ENCODE assay signal across 8 cellular contexts in genomic region chr17:82105882-82106696, GRCh38. TPM values are rescaled to one million over a fixed set of nuclear protein-coding genes. Genes with fewer than 3 reads are reported as not detected.
DNase-seq lines count a peak whose midpoint lies in the region; ATAC-seq and TF ChIP-seq lines count a peak whose summit lies in the region.

No MANE protein-coding gene starts in this region.

- CTCF ChIA-PET in CD8-positive, alpha-beta memory T cell (lab: Charles Lee): interaction anchor here (1.0 to 3.0 kb wide), 9 partner anchors 14 to 147 kb away, joined by 3 to 16 read pairs (median 5); partner anchors contain the start of gene DCXR

- H3K27me3 Mint-ChIP-seq in CD8-positive, alpha-beta memory T cell: no peaks in the 10 kb centered on the region

- ATAC-seq in GM19351 (IDR thresholded peaks at IDR 0.05; ENCODE audit: unreplicated experiment): peak; percentile 87

- peaks cover 19 to 38% (median 31%) of the 10 kb centered on the region in 3 donors for H3K4me1 Mint-ChIP-seq in CD8-positive, alpha-beta memory T cell

- TF ChIP-seq POLR2A in Raji (IDR thresholded peaks at IDR 0.05; ENCODE audit: insufficient read depth, low read depth, low read length): peak; percentile 96

- H3K4me3 ChIP-seq in CD8-positive, alpha-beta memory T cell (ENCODE audit: low read length): peak overlapping the region; percentile 88
- peak overlapping the region; percentile 47 for H3K4me3 ChIP-seq in left ventricle myocardium inferior
- peak overlapping the region; percentile 6 to 29 (median 18) for H3K4me3 ChIP-seq in skin epidermis

- no peaks in the 10 kb centered on the region for H3K9me3 ChIP-seq in CD8-positive, alpha-beta memory T cell (ENCODE audit: low read length)
- H3K9me3 ChIP-seq in left ventricle myocardium inferior (replicated peaks): no peaks in the 10 kb centered on the region

- H3K36me3 Mint-ChIP-seq in CD8-positive, alpha-beta memory T cell: peaks cover 0 to 1% (median 0%) of the 10 kb centered on the region in 3 donors

- H3K27ac Mint-ChIP-seq in CD8-positive, alpha-beta memory T cell: peak overlapping the region; percentile 88 to 100 (median 96)

- no peaks in the 10 kb centered on the region for H3K9me3 Mint-ChIP-seq in CD8-positive, alpha-beta memory T cell

- H3K36me3 ChIP-seq in CD8-positive, alpha-beta memory T cell (ENCODE audit: insufficient read depth, low read length): no peaks in the 10 kb centered on the region
- no peaks in the 10 kb centered on the region for H3K36me3 ChIP-seq in left ventricle myocardium inferior

- peak overlapping the region; percentile 64 for H3K27ac ChIP-seq in CD8-positive, alpha-beta memory T cell (ENCODE audit: low read depth, low read length)
- peak overlapping the region; percentile 76 for H3K27ac ChIP-seq in left ventricle myocardium inferior (replicated peaks)
- H3K27ac ChIP-seq in skin epidermis: peak overlapping the region; percentile 34 to 97 (median 81)

- peak; percentile 36 to 70 (median 54) for DNase-seq in CD8-positive, alpha-beta memory T cell
- peak; percentile 42 for DNase-seq in HT1080 (ENCODE audit: low read depth)
- peak; percentile 48 for DNase-seq in activated gamma-delta T cell treated with anti-CD3 and anti-CD28 coated beads, Interleukin-2, amount 50 U/mL, for 16 hours (ENCODE audit: low read depth)
- no peak for DNase-seq in left ventricle myocardium inferior
- no peak for DNase-seq in GOT3 (lab: John Stamatoyannopoulos, UW)

- H3K4me3 Mint-ChIP-seq in CD8-positive, alpha-beta memory T cell: peak overlapping the region; percentile 86 to 96 (median 90)

- H3K4me1 ChIP-seq in CD8-positive, alpha-beta memory T cell (ENCODE audit: insufficient read depth, low read length): peaks cover 28% of the 10 kb centered on the region
- peaks cover 36% of the 10 kb centered on the region for H3K4me1 ChIP-seq in left ventricle myocardium inferior

- no peaks in the 10 kb centered on the region for H3K27me3 ChIP-seq in CD8-positive, alpha-beta memory T cell (ENCODE audit: insufficient read depth, low read length, poor library complexity, severe bottlenecking)
- no peaks in the 10 kb centered on the region for H3K27me3 ChIP-seq in left ventricle myocardium inferior (ENCODE audit: low read depth)

- intact Hi-C loops in left ventricle myocardium inferior (cut with micrococcal nuclease): no loop called here

- peak; percentile 26 for TF ChIP-seq CTCF in left ventricle myocardium inferior (IDR thresholded peaks at IDR 0.05; ENCODE audit: borderline replicate concordance)

- POLR2A ChIA-PET in CD8-positive, alpha-beta memory T cell (lab: Charles Lee): interaction anchor here (0.6 to 1.7 kb wide), 5 partner anchors 8 to 237 kb away, joined by 3 to 7 read pairs (median 3); partner anchors contain the start of genes DUS1L and FASN

RNA-seq across cellular contexts. Expression of gene FASN, which starts 8.1 kb away (rescaled TPM):
- total RNA-seq in CD8-positive, alpha-beta memory T cell: 100 to 1,000 TPM; 251 to 259 TPM
- polyA plus RNA-seq in CD8-positive, alpha-beta memory T cell: 2.7 TPM
- 140 and 151 TPM in 2 replicates for total RNA-seq in HT1080 (2014; rRNA removed; shearing (Covaris generic))
- polyA plus RNA-seq in HT1080 (2015; cell fraction: cytosol; rRNA removed): 91.3 and 96.4 TPM in 2 replicates
- polyA plus RNA-seq in HT1080 (2015; cell fraction: nucleus; rRNA removed): 312 and 328 TPM in 2 replicates
- 13.6 TPM for total RNA-seq in left ventricle myocardium inferior

RNA-seq across cellular contexts. Expression of gene DUS1L, which starts 40.5 kb away (rescaled TPM):
- total RNA-seq in CD8-positive, alpha-beta memory T cell: 100 to 1,000 TPM; 206 to 210 TPM
- polyA plus RNA-seq in CD8-positive, alpha-beta memory T cell: 142 TPM
- 114 and 122 TPM in 2 replicates for total RNA-seq in HT1080 (2014; rRNA removed; shearing (Covaris generic))
- polyA plus RNA-seq in HT1080 (2015; cell fraction: cytosol; rRNA removed): 61.4 and 72.0 TPM in 2 replicates
- polyA plus RNA-seq in HT1080 (2015; cell fraction: nucleus; rRNA removed): 280 and 295 TPM in 2 replicates
- 64.6 TPM for total RNA-seq in left ventricle myocardium inferior

RNA-seq across cellular contexts. Expression of gene GPS1, which starts 54.4 kb away (rescaled TPM):
- 100 to 1,000 TPM; 122 to 125 TPM for total RNA-seq in CD8-positive, alpha-beta memory T cell
- polyA plus RNA-seq in CD8-positive, alpha-beta memory T cell: 151 TPM
- 240 and 272 TPM in 2 replicates for total RNA-seq in HT1080 (2014; rRNA removed; shearing (Covaris generic))
- 134 and 154 TPM in 2 replicates for polyA plus RNA-seq in HT1080 (2015; cell fraction: cytosol; rRNA removed)
- polyA plus RNA-seq in HT1080 (2015; cell fraction: nucleus; rRNA removed): 241 and 260 TPM in 2 replicates
- 85.9 TPM for total RNA-seq in left ventricle myocardium inferior

RNA-seq across cellular contexts. Expression of gene RFNG, which starts 54.5 kb away (rescaled TPM):
- total RNA-seq in CD8-positive, alpha-beta memory T cell: 10 to 100 TPM; 18.1 to 19.4 TPM
- polyA plus RNA-seq in CD8-positive, alpha-beta memory T cell: 7.3 TPM
- 21.9 and 31.5 TPM in 2 replicates for total RNA-seq in HT1080 (2014; rRNA removed; shearing (Covaris generic))
- 34.6 and 40.6 TPM in 2 replicates for polyA plus RNA-seq in HT1080 (2015; cell fraction: cytosol; rRNA removed)
- polyA plus RNA-seq in HT1080 (2015; cell fraction: nucleus; rRNA removed): 71.9 and 85.1 TPM in 2 replicates
- total RNA-seq in left ventricle myocardium inferior: 21.1 TPM

Comparison
In these comparisons a context has a peak if more than half of its experiments do, and no peak if none do; other contexts are left out.
1. DNase-seq: peak in CD8-positive, alpha-beta memory T cell (5 of 5), HT1080 (single experiment) and activated gamma-delta T cell treated with anti-CD3 and anti-CD28 coated beads, Interleukin-2, amount 50 U/mL, for 16 hours (single experiment); none in left ventricle myocardium inferior (single experiment) and GOT3 (single experiment).
2. H3K4me3 ChIP-seq: peak in every context shown above with its lines; median percentile 88 in CD8-positive, alpha-beta memory T cell; 47 in left ventricle myocardium inferior; 18 in skin epidermis.
3. Peak in every context shown above with its lines, with median percentiles within 50 percentile points of each other: H3K27ac ChIP-seq.